ENCODE assay signal across 8 cellular contexts in the genomic region with DNA sequence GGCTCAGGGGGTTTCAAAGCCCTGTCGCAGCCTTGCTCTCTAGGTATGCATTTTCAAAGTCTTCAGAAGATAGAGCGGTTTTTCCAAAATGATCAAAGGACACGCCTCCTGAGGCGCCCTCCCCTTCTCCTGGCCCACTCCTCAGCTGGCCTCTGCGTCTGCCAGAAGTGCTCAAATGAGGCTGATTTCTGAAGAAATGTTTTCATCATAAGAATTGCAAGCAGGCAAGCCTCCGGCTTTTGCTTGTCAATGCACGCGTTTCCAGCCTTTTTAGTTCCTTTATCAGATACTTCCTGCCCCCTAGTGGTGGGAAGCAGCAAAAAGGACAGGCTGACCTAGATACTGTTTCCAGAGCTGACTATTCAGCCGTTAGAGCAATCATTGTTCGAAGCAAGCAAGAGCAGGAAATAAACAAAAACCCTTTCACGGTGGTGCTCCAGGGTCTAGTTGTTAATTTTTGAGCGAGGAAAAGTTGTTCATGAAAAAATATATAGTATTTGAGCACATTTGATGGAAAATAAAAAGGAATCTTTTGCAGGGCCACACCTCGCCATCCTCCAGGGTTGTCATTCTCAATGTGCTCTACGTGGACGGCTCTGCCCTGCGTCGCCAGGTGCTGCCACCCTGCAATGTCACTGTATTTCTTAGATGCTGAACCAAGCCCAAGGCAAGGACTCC.
DNase-seq lines count a peak whose midpoint lies in the region; ATAC-seq and TF ChIP-seq lines count a peak whose summit lies in the region.

No MANE protein-coding gene starts in this region.

- peaks cover 18% of the 10 kb centered on the region for H3K36me3 Mint-ChIP-seq in activated CD4-positive, alpha-beta T cell treated with anti-CD3 and anti-CD28 coated beads, Interleukin-2, amount 10 ng/mL, durations not matched to agents 24 days and 14 days (ENCODE audit: low read depth)

- H3K4me3 ChIP-seq in coronary artery: peak overlapping the region; percentile 42

- peak in 13 of 14 donors; percentile 9 to 87 (median 62) for DNase-seq in C1 segment of cervical spinal cord (lab: John Stamatoyannopoulos, UW)
- peak; percentile 29 for DNase-seq in NCI-H524 treated with DMSO at 0.1 percent for 48 hours (lab: John Stamatoyannopoulos, UW)
- DNase-seq in activated CD4-positive, alpha-beta T cell treated with anti-CD3 and anti-CD28 coated beads, Interleukin-2, amount 10 ng/mL, durations not matched to agents 24 days and 14 days: peak; percentile 95
- peak; percentile 77 for DNase-seq in coronary artery (ENCODE audit: low spot score)
- peak; percentile 73 for DNase-seq in left lobe of liver (ENCODE audit: low spot score)
- peak; percentile 63 to 81 for DNase-seq in stimulated activated CD4-positive, alpha-beta T cell treated with anti-CD3 and anti-CD28 coated beads, Interleukin-4, amount 100 ng/mL, for 4 hours

- peak overlapping the region; percentile 51 for H3K27ac Mint-ChIP-seq in activated CD4-positive, alpha-beta T cell treated with anti-CD3 and anti-CD28 coated beads, Interleukin-2, amount 10 ng/mL, durations not matched to agents 24 days and 14 days

- peaks cover 10% of the 10 kb centered on the region for H3K9me3 Mint-ChIP-seq in activated CD4-positive, alpha-beta T cell treated with anti-CD3 and anti-CD28 coated beads, Interleukin-2, amount 10 ng/mL, durations not matched to agents 24 days and 14 days

- peak; percentile 76 for TF ChIP-seq CTCF in coronary artery (IDR thresholded peaks at IDR 0.05)

- H3K27me3 Mint-ChIP-seq in activated CD4-positive, alpha-beta T cell treated with anti-CD3 and anti-CD28 coated beads, Interleukin-2, amount 10 ng/mL, durations not matched to agents 24 days and 14 days: no peaks in the 10 kb centered on the region

- H3K27ac ChIP-seq in coronary artery: no peak overlapping the region

- ATAC-seq in GM19328 (IDR thresholded peaks at IDR 0.05; ENCODE audit: unreplicated experiment) (peak; percentile 95), HG03469 (IDR thresholded peaks at IDR 0.05; ENCODE audit: unreplicated experiment) (peak; percentile 90), left lobe of liver (peak; percentile 100)

- H3K4me3 Mint-ChIP-seq in activated CD4-positive, alpha-beta T cell treated with anti-CD3 and anti-CD28 coated beads, Interleukin-2, amount 10 ng/mL, durations not matched to agents 24 days and 14 days: peak overlapping the region; percentile 60

- H3K4me1 Mint-ChIP-seq in activated CD4-positive, alpha-beta T cell treated with anti-CD3 and anti-CD28 coated beads, Interleukin-2, amount 10 ng/mL, durations not matched to agents 24 days and 14 days: peaks cover 30% of the 10 kb centered on the region

- intact Hi-C loops in activated CD4-positive, alpha-beta T cell treated with anti-CD3 and anti-CD28 coated beads, Interleukin-2, amount 10 ng/mL, durations not matched to agents 24 days and 14 days (cut with micrococcal nuclease): loop anchor here (1.0 to 10.0 kb wide), 5 partner anchors 44 to 516 kb away; partner anchors contain the start of gene CEP85L

Comparison
In these comparisons a context has a peak if more than half of its experiments do, and no peak if none do; other contexts are left out.
1. DNase-seq: peak in every context shown above with its lines; median percentile 95 in activated CD4-positive, alpha-beta T cell treated with anti-CD3 and anti-CD28 coated beads, Interleukin-2, amount 10 ng/mL, durations not matched to agents 24 days and 14 days; 77 in coronary artery; 73 in left lobe of liver; 72 in stimulated activated CD4-positive, alpha-beta T cell treated with anti-CD3 and anti-CD28 coated beads, Interleukin-4, amount 100 ng/mL, for 4 hours; 62 in C1 segment of cervical spinal cord; 29 in NCI-H524 treated with DMSO at 0.1 percent for 48 hours.